Comparison of ENCODE assay signal across 8 cellular contexts in genomic region chr15:74616996-74617395, GRCh38. TPM values are rescaled to one million over a fixed set of nuclear protein-coding genes. Genes with fewer than 3 reads are reported as not detected.
DNase-seq lines count a peak whose midpoint lies in the region; ATAC-seq and TF ChIP-seq lines count a peak whose summit lies in the region.

No MANE protein-coding gene starts in this region.

- no peak overlapping the region for H3K14ac ChIP-seq in H9 (ENCODE audit: insufficient read depth, low read length)

- no peak overlapping the region; a peak in 1 of 7 replicates for H3K27ac Mint-ChIP-seq in H9

- H3K4me3 Mint-ChIP-seq in H9, result peak overlapping the region; percentile 85 to 93

- H3K23ac ChIP-seq in H9 (ENCODE audit: insufficient read length, low read depth, low read length), result no peak overlapping the region

- no peak overlapping the region for H3K27ac ChIP-seq in H9 (ENCODE audit: insufficient read length, low read depth, low read length)
- H3K27ac ChIP-seq in skin epidermis, result peak overlapping the region in 13 of 21 experiments; percentile 93 to 99 (median 97)

- no peak overlapping the region for H2BK20ac ChIP-seq in H9 (ENCODE audit: low read depth, low read length, poor library complexity, severe bottlenecking)

- H3K18ac ChIP-seq in H9 (ENCODE audit: insufficient read length, low read depth, low read length), result no peak overlapping the region

- TF ChIP-seq CTCF in H9 (conservative IDR thresholded peaks at IDR 0.05) (no peak), WI38 (IDR thresholded peaks at IDR 0.05; ENCODE audit: low read depth, low read length) (no peak), fibroblast of villous mesenchyme (IDR thresholded peaks at IDR 0.05; ENCODE audit: insufficient read depth, low read depth, low read length) (no peak)

- peaks cover 27 to 32% of the 10 kb centered on the region in 2 experiments for H3K4me1 Mint-ChIP-seq in H9

- H3K9me3 ChIP-seq in H9 (ENCODE audit: control insufficient read depth, low read depth, low read length), result no peaks in the 10 kb centered on the region

- peak overlapping the region; percentile 86 for H3K9ac ChIP-seq in H9 (ENCODE audit: extremely low read depth, insufficient read length, low read length)

- no peak overlapping the region for H4K5ac ChIP-seq in H9 (ENCODE audit: insufficient read length, low read depth, low read length)

- H3K36me3 Mint-ChIP-seq in H9 (ENCODE audit: insufficient read depth in 1 of 3, low read depth in 3 of 3), result peaks cover 21 to 30% (median 28%) of the 10 kb centered on the region in 3 experiments; a peak in 6 of 7 replicates

- H2AFZ ChIP-seq in H9 (ENCODE audit: low read length), result no peak overlapping the region

- H3K4me3 ChIP-seq in WI38 (ENCODE audit: low read depth, low read length) (peak overlapping the region; percentile 100), fibroblast of villous mesenchyme (ENCODE audit: low read depth, low read length) (peak overlapping the region; percentile 93), skin epidermis (peak overlapping the region; percentile 54 to 100 (median 98))

- no peak overlapping the region for H4K91ac ChIP-seq in H9 (ENCODE audit: insufficient read length, low read depth, low read length)

- peaks cover 12% of the 10 kb centered on the region for H3K79me1 ChIP-seq in H9 (ENCODE audit: insufficient read depth, low read depth, low read length, poor library complexity, severe bottlenecking)

- no peak overlapping the region for H2BK12ac ChIP-seq in H9 (ENCODE audit: insufficient read length, low read depth, low read length)

- no peaks in the 10 kb centered on the region for H3K4me1 ChIP-seq in H9 (ENCODE audit: insufficient read depth, low read length)

- H3K56ac ChIP-seq in H9 (ENCODE audit: insufficient read length, low read depth, low read length), result no peak overlapping the region

- H2AK5ac ChIP-seq in H9 (ENCODE audit: insufficient read length, low read length), result no peak overlapping the region

- peaks cover 25% of the 10 kb centered on the region; the same call in 1 of the 2 replicates for H3K79me2 ChIP-seq in H9 (ENCODE audit: insufficient read depth, low read length)

- H3K23me2 ChIP-seq in H9 (ENCODE audit: insufficient read length, low read depth, low read length, poor library complexity, severe bottlenecking), result peaks cover 16% of the 10 kb centered on the region

- H2BK15ac ChIP-seq in H9 (ENCODE audit: low read depth, low read length), result no peak overlapping the region

- DNase-seq in H9, result no peak
- DNase-seq in fibroblast of villous mesenchyme (ENCODE audit: low read depth), result no peak
- DNase-seq in left colon, result no peak
- no peak for DNase-seq in hypothalamus (lab: John Stamatoyannopoulos, UW)
- DNase-seq in DMS53 (lab: John Stamatoyannopoulos, UW), result no peak
- DNase-seq in NCI-H2171 (lab: John Stamatoyannopoulos, UW), result no peak

- H2BK5ac ChIP-seq in H9 (ENCODE audit: insufficient read length, low read length), result no peak overlapping the region

- ATAC-seq in left colon, result no peak

- H3T11ph ChIP-seq in H9 (ENCODE audit: low read length), result no peak overlapping the region

- H4K20me1 ChIP-seq in H9 (ENCODE audit: control insufficient read depth, insufficient read depth, insufficient read length), result no peaks in the 10 kb centered on the region

- no peaks in the 10 kb centered on the region; the same call in 1 of the 2 replicates for H3K27me3 ChIP-seq in H9 (ENCODE audit: insufficient read depth, low read length)

- peak overlapping the region; percentile 84 for H3K4me2 ChIP-seq in H9 (ENCODE audit: insufficient read depth, insufficient read length, low read length)

- H3K27me3 Mint-ChIP-seq in H9 (ENCODE audit: low read depth), result peaks cover 19% of the 10 kb centered on the region

- intact Hi-C loops in left colon (cut with DNase I, micrococcal nuclease), result loop anchor here in 1 of 2 donors (10.0 kb wide), 1 partner anchor 72 kb away; the partner anchor contains the start of gene ARID3B

- no peak overlapping the region for H2BK120ac ChIP-seq in H9 (ENCODE audit: low read depth, low read length, poor library complexity, severe bottlenecking)

- no peak overlapping the region for H3K4ac ChIP-seq in H9 (ENCODE audit: low read depth, low read length)

- no peak overlapping the region for H4K8ac ChIP-seq in H9 (replicated peaks; ENCODE audit: insufficient read length, low read depth, low read length)

- no peaks in the 10 kb centered on the region for H3K9me3 Mint-ChIP-seq in H9

RNA-seq across cellular contexts. Expression of gene CLK3, which starts 1.4 kb away (rescaled TPM):
- 40.8 and 41.0 TPM in 2 replicates for total RNA-seq in H9 (2021)
- 33.2 and 38.4 TPM in 2 replicates for total RNA-seq in fibroblast of villous mesenchyme
- 10 to 100 TPM; 90.8 to 92.9 TPM for total RNA-seq in left colon
